6 cellular contexts compared by ENCODE assay signal in genomic region chr3:153061938-153062528, GRCh38.
"Had no signal": no experiment of that assay in that cellular context is flagged by ENCODE, and none has a peak within 500 bp of the region (broad histone marks: within the 10 kb centered on the region; RNA-seq: fewer than 3 reads in every experiment).

No MANE protein-coding gene starts in this region.

- H3K9me3 Mint-ChIP-seq: GM23338, H9, IgD-negative memory B cell had no signal

- H3K4me3 ChIP-seq: GM23338 had no signal

- H3K27me3 Mint-ChIP-seq: IgD-negative memory B cell had no signal

- ATAC-seq: GM23338, HepG2 had no signal

- DNase-seq: H9, HCEC 1CT had no signal

- H3K36me3 Mint-ChIP-seq: IgD-negative memory B cell had no signal

- H3K27ac Mint-ChIP-seq: GM23338, H9, IgD-negative memory B cell had no signal

- H3K4me1 Mint-ChIP-seq: GM23338, H9, IgD-negative memory B cell had no signal

- H3K4me2 ChIP-seq: GM23338 had no signal

- H3K4me3 Mint-ChIP-seq: GM23338, H9, IgD-negative memory B cell had no signal

- H3K27ac ChIP-seq: HL-60 had no signal

- H2AFZ ChIP-seq: GM23338 had no signal
